20 cellular contexts compared by ENCODE assay signal in genomic region chr12:95107362-95107761, GRCh38. TPM values are rescaled to one million over a fixed set of nuclear protein-coding genes. Genes with fewer than 3 reads are reported as not detected.
DNase-seq lines count a peak whose midpoint lies in the region; ATAC-seq, FAIRE-seq and TF ChIP-seq lines count a peak whose summit lies in the region.
"Had no signal": no experiment of that assay in that cellular context is flagged by ENCODE, and none has a peak within 500 bp of the region (broad histone marks: within the 10 kb centered on the region; RNA-seq: fewer than 3 reads in every experiment).

No MANE protein-coding gene starts in this region.

- H3K27ac ChIP-seq in GM23338 (ENCODE audit: low read depth), result no peak overlapping the region
- H3K27ac ChIP-seq in K562 (ENCODE audit: extremely low read depth, low read depth, low read length), result no peak overlapping the region
- H3K27ac ChIP-seq in upper lobe of left lung, result no peak overlapping the region
- H3K27ac ChIP-seq: BLaER1 had no signal

- H3K4me3 Mint-ChIP-seq in GM23338, result no peak overlapping the region
- H3K4me3 Mint-ChIP-seq: CD14-positive monocyte; CD4-positive, alpha-beta memory T cell; H9; IgD-negative memory B cell had no signal

- WGBS in K562 (ENCODE audit: insufficient coverage, low coverage, missing lambda C conversion rate), result 47% methylated on average over 7 of the region's 7 CpGs
- 76 to 77% methylated on average over 7 of the region's 7 CpGs for WGBS in upper lobe of left lung, 2 donors

- peaks cover 38% of the 10 kb centered on the region; the same call in 1 of the 2 replicates for H3K36me3 ChIP-seq in GM23338 (ENCODE audit: insufficient read depth)
- peaks cover 19% of the 10 kb centered on the region; the same call in 1 of the 3 replicates for H3K36me3 ChIP-seq in K562 (ENCODE audit: control insufficient read depth, insufficient read depth, low read length)
- H3K36me3 ChIP-seq in upper lobe of left lung, result peaks cover 2 to 59% (median 26%) of the 10 kb centered on the region in 4 donors

- no peaks in the 10 kb centered on the region for H3F3A ChIP-seq in GM23338 (replicated peaks; ENCODE audit: low read depth)

- H2AFZ ChIP-seq in GM23338 (no peak overlapping the region), K562 (ENCODE audit: low read depth, low read length) (no peak overlapping the region)

- no peaks in the 10 kb centered on the region for H3K9me3 ChIP-seq in K562 (replicated peaks; ENCODE audit: control insufficient read depth, insufficient read depth, low read depth, low read length)
- H3K9me3 ChIP-seq in upper lobe of left lung, result no peaks in the 10 kb centered on the region
- H3K9me3 ChIP-seq: BLaER1 had no signal

- CTCF ChIA-PET in K562 (lab: Yijun Ruan, JAX; ENCODE audit: low intra/inter-chr PET ratio), result no interaction called here

- H3K9me3 Mint-ChIP-seq in GM23338, result no peaks in the 10 kb centered on the region
- H3K9me3 Mint-ChIP-seq: CD14-positive monocyte; CD4-positive, alpha-beta memory T cell; H9; IgD-negative memory B cell had no signal

- no peak for TF ChIP-seq CTCF in GM23338 (conservative IDR thresholded peaks at IDR 0.05; ENCODE audit: low read depth in 2 of 2)
- TF ChIP-seq CTCF in K562 (IDR thresholded peaks at IDR 0.05 in 2 of 3, conservative IDR thresholded peaks at IDR 0.05 in 1 of 3; ENCODE audit: insufficient read depth in 2 of 3, low read depth in 1 of 3, low read length in 3 of 3), result no peak
- TF ChIP-seq CTCF in fibroblast of villous mesenchyme (IDR thresholded peaks at IDR 0.05; ENCODE audit: insufficient read depth, low read depth, low read length), result no peak
- no peak for TF ChIP-seq CTCF in upper lobe of left lung (IDR thresholded peaks at IDR 0.05)

- H3K9ac ChIP-seq in K562 (ENCODE audit: insufficient read depth in 1 of 2, low read depth in 2 of 2, low read length in 2 of 2), result no peak overlapping the region
- H3K9ac ChIP-seq: BLaER1 had no signal

- in situ Hi-C loops in K562 (cut with MboI), result loop anchor here (10.0 kb wide), 1 partner anchor 227 kb away; no protein-coding TSS in a partner anchor

- peaks cover 58% of the 10 kb centered on the region for H3K36me3 Mint-ChIP-seq in GM23338 (ENCODE audit: low read depth)
- H3K36me3 Mint-ChIP-seq: CD4-positive, alpha-beta memory T cell had no signal

- no peaks in the 10 kb centered on the region for H3K27me3 ChIP-seq in GM23338 (ENCODE audit: insufficient read depth)
- no peaks in the 10 kb centered on the region for H3K27me3 ChIP-seq in K562 (ENCODE audit: control insufficient read depth in 2 of 2, insufficient read depth in 2 of 2, low read length in 2 of 2)
- H3K27me3 ChIP-seq in upper lobe of left lung, result no peaks in the 10 kb centered on the region
- H3K27me3 ChIP-seq: BLaER1 had no signal

- no peaks in the 10 kb centered on the region for H3K4me1 Mint-ChIP-seq in GM23338
- H3K4me1 Mint-ChIP-seq: H9 had no signal

- POLR2A ChIA-PET in K562 (lab: Yijun Ruan, JAX), result no interaction called here

- H3K4me3 ChIP-seq in GM23338, result no peak overlapping the region
- H3K4me3 ChIP-seq in K562, result no peak overlapping the region
- H3K4me3 ChIP-seq in fibroblast of villous mesenchyme (ENCODE audit: low read depth, low read length), result no peak overlapping the region
- H3K4me3 ChIP-seq in upper lobe of left lung, result no peak overlapping the region
- H3K4me3 ChIP-seq: BLaER1, GM12878 had no signal

- no TSS peak for BruUV-seq in K562 (replicated peaks; lab: Mats Ljungman, UMichigan)

- no peak overlapping the region for H3K4me2 ChIP-seq in GM23338
- H3K4me2 ChIP-seq in K562 (ENCODE audit: insufficient read depth, low read length), result no peak overlapping the region
- H3K4me2 ChIP-seq: BLaER1 had no signal

- TF ChIP-seq EP300 in K562 (IDR thresholded peaks at IDR 0.05; ENCODE audit: low read length) (no peak), upper lobe of left lung (IDR thresholded peaks at IDR 0.05) (no peak)

- no peaks in the 10 kb centered on the region for H3K9me1 ChIP-seq in K562 (ENCODE audit: control insufficient read depth, insufficient read depth, low read length)

- no peaks in the 10 kb centered on the region for H3K9me2 ChIP-seq in GM23338 (ENCODE audit: insufficient read depth)

- H3K27ac Mint-ChIP-seq in GM23338, result peak overlapping the region; percentile 37; the same call in 1 of the 2 replicates
- H3K27ac Mint-ChIP-seq: IgD-negative memory B cell had no signal

- H3K79me2 ChIP-seq in GM23338 (replicated peaks; ENCODE audit: insufficient read depth), result no peaks in the 10 kb centered on the region
- no peaks in the 10 kb centered on the region for H3K79me2 ChIP-seq in K562 (ENCODE audit: control insufficient read depth, insufficient read depth, low read length)

- TF ChIP-seq POLR2A in K562 (conservative IDR thresholded peaks at IDR 0.05) (no peak), upper lobe of left lung (IDR thresholded peaks at IDR 0.05) (no peak)

- ATAC-seq in GM23338 (no peak), K562 (no peak), upper lobe of left lung (ENCODE audit: low FRiP score in 2 of 2) (no peak)
- ATAC-seq: GM12878 had no signal

- H3K27me3 Mint-ChIP-seq in GM23338 (ENCODE audit: insufficient read depth, low read depth, poor library complexity), result peaks cover 3% of the 10 kb centered on the region
- H3K27me3 Mint-ChIP-seq: CD4-positive, alpha-beta memory T cell; IgD-negative memory B cell had no signal

- H3K4me1 ChIP-seq in GM23338 (ENCODE audit: insufficient read depth) (no peaks in the 10 kb centered on the region), K562 (replicated peaks in 1 of 2; ENCODE audit: control insufficient read depth in 2 of 2, insufficient read depth in 2 of 2, low read length in 2 of 2) (peaks cover 0 to 3% of the 10 kb centered on the region in 2 experiments; a peak in 2 of 5 replicates), upper lobe of left lung (no peaks in the 10 kb centered on the region)

- no peak for DNase-seq in GM23338 (ENCODE audit: low spot score)
- no peak for DNase-seq in K562 (ENCODE audit: extremely low read depth in 1 of 4, low spot score in 3 of 4)
- peak; percentile 56 for DNase-seq in fibroblast of villous mesenchyme (ENCODE audit: low read depth)
- DNase-seq in SKM-1 (lab: John Stamatoyannopoulos, UW; ENCODE audit: unreplicated experiment), result no peak
- no peak for DNase-seq in NCI-H1436 treated with DMSO at 0.1 percent for 48 hours (lab: John Stamatoyannopoulos, UW)
- no peak for DNase-seq in upper lobe of left lung
- DNase-seq in activated gamma-delta T cell (lab: John Stamatoyannopoulos, UW), result no peak
- DNase-seq: 8988T; CD4-positive, alpha-beta memory T cell; DMS 273 treated with DMSO at 0.1 percent for 48 hours; DMS53; DND-41; EL; H9 had no signal

- H4K20me1 ChIP-seq in GM23338 (replicated peaks; ENCODE audit: insufficient read depth) (no peaks in the 10 kb centered on the region; the same call in 1 of the 2 replicates), K562 (replicated peaks; ENCODE audit: control insufficient read depth, insufficient read depth, low read length) (no peaks in the 10 kb centered on the region; the same call in 1 of the 2 replicates)
- H4K20me1 ChIP-seq: BLaER1 had no signal

- no peak for TF ChIP-seq RAD21 in K562 (CRISPR knock-in tag; conservative IDR thresholded peaks at IDR 0.05 in 1 of 2, IDR thresholded peaks at IDR 0.05 in 1 of 2)

- intact Hi-C loops in K562 (cut with micrococcal nuclease), result no loop called here

- no peak for FAIRE-seq in K562 (lab: Jason Lieb, UNC)
- FAIRE-seq: GM12878, H1, HTR-8/SVneo had no signal

TF ChIP-seq in GM23338, 12 proteins besides CTCF, POLR2A, EP300 and RAD21 (continues in another document):
- TF ChIP-seq NANOG (IDR thresholded peaks at IDR 0.05; ENCODE audit: borderline replicate concordance), result no peak
- TF ChIP-seq JUNB (IDR thresholded peaks at IDR 0.05; ENCODE audit: unreplicated experiment), result no peak

TF ChIP-seq in K562, 482 proteins besides CTCF, POLR2A, EP300 and RAD21:
- 0 out of 2 replicates have a peak, but pooled peaks have one; percentile 23 for TF ChIP-seq ATF3 (IDR thresholded peaks at IDR 0.05)
- no peak for TF ChIP-seq ATF3 (CRISPR knock-in tag; conservative IDR thresholded peaks at IDR 0.05)
- TF ChIP-seq KAT8 (IDR thresholded peaks at IDR 0.05; ENCODE audit: low read depth), result no peak

RNA-seq across cellular contexts. Expression of gene NR2C1, which starts 33.9 kb away (rescaled TPM):
- 31.5 and 41.1 TPM in 2 replicates for total RNA-seq in GM23338 (2014; rRNA removed; shearing (Covaris generic))
- polyA plus RNA-seq in GM23338 (2016; fragmentation: Nextera tagmentation; extraction: Ambion mirVana) (38.6 and 45.3 TPM in 2 replicates), K562 (2011; rRNA removed) (42.4 and 47.3 TPM in 2 replicates), K562 (2014; fragmentation: Illumina TruSeq; extraction: Trizol) (35.7 and 41.1 TPM in 2 replicates), K562 (2014; fragmentation: Nextera tagmentation; extraction: Ambion mirVana) (10 to 100 TPM in 1 of 2 experiments, 1 to 10 TPM in 1; 8.5 to 12.8 TPM), K562 (2014; rRNA removed) (36.2 and 37.9 TPM in 2 replicates)
- 55.0 and 149 TPM in 2 replicates for total RNA-seq in K562 (2011; cell fraction: chromatin; rRNA removed; ENCODE audit: low replicate concordance)
- total RNA-seq in K562 (2011; cell fraction: nucleolus; rRNA removed), result 27.5 and 31.3 TPM in 2 replicates
- 43.5 and 64.3 TPM in 2 replicates for total RNA-seq in K562 (2011; cell fraction: nucleoplasm; rRNA removed)
- total RNA-seq in K562 (2014; rRNA removed) (25.3 and 28.8 TPM in 2 replicates), K562 (2014; rRNA removed; fragmentation: Illumina TruSeq; extraction: Trizol) (35.1 and 35.6 TPM in 2 replicates), K562 (2015; rRNA removed; fragmentation: Illumina TruSeq; extraction: Trizol) (35.9 and 39.7 TPM in 2 replicates), K562 (2021) (27.6 and 27.9 TPM in 2 replicates), fibroblast of villous mesenchyme (19.0 and 26.8 TPM in 2 replicates), upper lobe of left lung (100 to 1,000 TPM in 2 of 6 donors, 10 to 100 TPM in 4; 23.7 to 173 (median 41.8) TPM)
- 5.9 and 14.0 TPM in 2 replicates for polyA plus RNA-seq in K562 (2011; cell fraction: cytosol; rRNA removed)
- 90.9 and 143 TPM in 2 replicates for polyA plus RNA-seq in K562 (2011; cell fraction: nucleus; rRNA removed)
- 16.7 and 26.9 TPM in 2 replicates for polyA plus RNA-seq in K562 (2012)
- 30.1 and 36.1 TPM in 2 replicates for polyA minus RNA-seq in K562 (2011; rRNA and poly(A)+ RNA removed)
- 11.6 and 17.8 TPM in 2 replicates for polyA minus RNA-seq in K562 (2011; cell fraction: cytosol; rRNA and poly(A)+ RNA removed)
- 34.3 and 57.3 TPM in 2 replicates for polyA minus RNA-seq in K562 (2011; cell fraction: nucleus; rRNA and poly(A)+ RNA removed)
